In genomic region chr5:77015938-77016569, GRCh38 we compare ENCODE assay signal across 8 cellular contexts. TPM values are rescaled to one million over a fixed set of nuclear protein-coding genes. Genes with fewer than 3 reads are reported as not detected.
A peak's percentile ranks its signal among the peaks of the same experiment; 100 is the strongest.
DNase-seq lines count a peak whose midpoint lies in the region; ATAC-seq, FAIRE-seq and TF ChIP-seq lines count a peak whose summit lies in the region.

No MANE protein-coding gene starts in this region.

- H2AFZ ChIP-seq in PC-9: no peak overlapping the region

- peak; percentile 79 to 85 for TF ChIP-seq RAD21 in A549 (conservative IDR thresholded peaks at IDR 0.05 in 1 of 2, IDR thresholded peaks at IDR 0.05 in 1 of 2)

- H3K4me3 Mint-ChIP-seq in activated T-cell treated with anti-CD3 and anti-CD28 coated beads, Interleukin-2, amount 50 U/mL, for 4 hours: no peak overlapping the region

- H3K4me2 ChIP-seq in A549: no peak overlapping the region
- H3K4me2 ChIP-seq in PC-9: no peak overlapping the region

- WGBS in A549 (ENCODE audit: missing lambda C conversion rate): 36% methylated on average over 3 of the region's 3 CpGs

- no peaks in the 10 kb centered on the region for H3K27me3 ChIP-seq in PC-9 (ENCODE audit: insufficient read depth, low read depth)

- DNase-seq in A549 (ENCODE audit: low read depth in 1 of 2, low spot score in 1 of 2) (peak in 1 of 2 experiments; percentile 78), PC-9 (peak in 1 of 2 experiments; percentile 35), foreskin fibroblast (peak; percentile 28 to 76), smooth muscle cell of the brain vasculature (ENCODE audit: low read depth, low spot score) (peak; percentile 59), NCI-H187 (lab: John Stamatoyannopoulos, UW) (no peak)
- DNase-seq in activated T-cell treated with anti-CD3 and anti-CD28 coated beads, Interleukin-2, amount 50 U/mL, for 4 hours: no peak

- no peaks in the 10 kb centered on the region for H3K9me2 ChIP-seq in PC-9 (ENCODE audit: insufficient read depth)

- H3K9me3 ChIP-seq in A549 (no peaks in the 10 kb centered on the region), PC-9 (ENCODE audit: insufficient read depth, low read depth) (no peaks in the 10 kb centered on the region)

- FAIRE-seq in A549 (lab: Jason Lieb, UNC): peak; percentile 82

- H3K4me3 ChIP-seq in A549 (no peak overlapping the region), PC-9 (no peak overlapping the region), foreskin fibroblast (ENCODE audit: low read depth in 1 of 2, low read length in 2 of 2) (no peak overlapping the region)

- H3K27ac ChIP-seq in A549 (0 out of 6 replicates have a peak overlapping the region, but pooled peaks of 1 of the 2 experiments have one; percentile 11), PC-9 (no peak overlapping the region)

- no TSS peak for BruUV-seq in PC-9 (replicated peaks; lab: Mats Ljungman, UMichigan)

- TF ChIP-seq EP300 in A549 (IDR thresholded peaks at IDR 0.05): no peak

- peak; percentile 76 to 85; a peak in 5 of 6 replicates for ATAC-seq in A549
- no peak for ATAC-seq in GM19328 (IDR thresholded peaks at IDR 0.05; ENCODE audit: unreplicated experiment)
- no peak for ATAC-seq in activated T-cell treated with anti-CD3 and anti-CD28 coated beads, Interleukin-2, amount 50 U/mL, for 4 hours

- H3K27me3 Mint-ChIP-seq in activated T-cell treated with anti-CD3 and anti-CD28 coated beads, Interleukin-2, amount 50 U/mL, for 4 hours (ENCODE audit: low read depth): peaks cover 27% of the 10 kb centered on the region

- no peaks in the 10 kb centered on the region for H3K36me3 Mint-ChIP-seq in activated T-cell treated with anti-CD3 and anti-CD28 coated beads, Interleukin-2, amount 50 U/mL, for 4 hours (ENCODE audit: insufficient read depth)

- intact Hi-C loops in PC-9 (cut with micrococcal nuclease; ENCODE audit: unreplicated experiment): loop anchor here (1.0 to 2.0 kb wide), 3 partner anchors 148 to 415 kb away; no protein-coding TSS in a partner anchor

- peak; percentile 64 for TF ChIP-seq CTCF in A549 (IDR thresholded peaks at IDR 0.05)
- peak; percentile 35 for TF ChIP-seq CTCF in GM12873 (IDR thresholded peaks at IDR 0.05; ENCODE audit: insufficient read depth, low read depth, low read length, missing control alignments)
- TF ChIP-seq CTCF in PC-9 (conservative IDR thresholded peaks at IDR 0.05): peak; percentile 61
- TF ChIP-seq CTCF in foreskin fibroblast (IDR thresholded peaks at IDR 0.05; ENCODE audit: low read depth, low read length): peak; percentile 30

- no peaks in the 10 kb centered on the region for H3F3A ChIP-seq in PC-9 (ENCODE audit: insufficient read depth, low read depth)

- H3K4me1 ChIP-seq in A549: no peaks in the 10 kb centered on the region
- H3K4me1 ChIP-seq in PC-9 (replicated peaks; ENCODE audit: insufficient read depth): no peaks in the 10 kb centered on the region

- CTCF ChIA-PET in A549 (lab: Yijun Ruan, JAX) (interaction anchor here (0.6 to 3.9 kb wide), 47 partner anchors 9 to 612 kb away, joined by 3 to 161 read pairs (median 4); partner anchors contain the start of gene AGGF1), PC-9 (lab: Charles Lee) (interaction anchor here (0.6 to 1.5 kb wide), 2 partner anchors 148 to 198 kb away, joined by 3 to 4 read pairs; no protein-coding TSS in a partner anchor)

- H3K36me3 ChIP-seq in PC-9 (ENCODE audit: low read depth): no peaks in the 10 kb centered on the region

- no peaks in the 10 kb centered on the region for H3K4me1 Mint-ChIP-seq in activated T-cell treated with anti-CD3 and anti-CD28 coated beads, Interleukin-2, amount 50 U/mL, for 4 hours (ENCODE audit: low read depth)

- POLR2A ChIA-PET in A549 (lab: Yijun Ruan, JAX) (interaction anchor here (1.6 kb wide), 1 partner anchor 14 kb away, joined by 3 read pairs; the partner anchor contains the start of gene AGGF1), PC-9 (lab: Charles Lee; ENCODE audit: unreplicated experiment) (interaction anchor here (0.5 to 0.6 kb wide), 2 partner anchors 185 to 1621 kb away, joined by 3 to 13 read pairs; no protein-coding TSS in a partner anchor)

- no peaks in the 10 kb centered on the region for H4K20me1 ChIP-seq in PC-9 (ENCODE audit: insufficient read depth)

- H3K9me3 Mint-ChIP-seq in activated T-cell treated with anti-CD3 and anti-CD28 coated beads, Interleukin-2, amount 50 U/mL, for 4 hours: no peaks in the 10 kb centered on the region

- no peaks in the 10 kb centered on the region for H3K79me2 ChIP-seq in PC-9 (ENCODE audit: low read depth)

- no peak for TF ChIP-seq POLR2A in A549 (IDR thresholded peaks at IDR 0.05; ENCODE audit: low read length)

TF ChIP-seq in A549, 52 proteins besides CTCF, POLR2A, EP300 and RAD21:
- TF ChIP-seq GATA3 (IDR thresholded peaks at IDR 0.05; ENCODE audit: borderline replicate concordance) (no peak), PHF8 (IDR thresholded peaks at IDR 0.05; ENCODE audit: borderline replicate concordance, low read depth) (no peak), ESRRA (IDR thresholded peaks at IDR 0.05; ENCODE audit: borderline replicate concordance, low read length) (no peak), CEBPB (IDR thresholded peaks at IDR 0.05) (no peak), SMC3 (IDR thresholded peaks at IDR 0.05) (peak; percentile 83)
- TF ChIP-seq, protein P1, sequence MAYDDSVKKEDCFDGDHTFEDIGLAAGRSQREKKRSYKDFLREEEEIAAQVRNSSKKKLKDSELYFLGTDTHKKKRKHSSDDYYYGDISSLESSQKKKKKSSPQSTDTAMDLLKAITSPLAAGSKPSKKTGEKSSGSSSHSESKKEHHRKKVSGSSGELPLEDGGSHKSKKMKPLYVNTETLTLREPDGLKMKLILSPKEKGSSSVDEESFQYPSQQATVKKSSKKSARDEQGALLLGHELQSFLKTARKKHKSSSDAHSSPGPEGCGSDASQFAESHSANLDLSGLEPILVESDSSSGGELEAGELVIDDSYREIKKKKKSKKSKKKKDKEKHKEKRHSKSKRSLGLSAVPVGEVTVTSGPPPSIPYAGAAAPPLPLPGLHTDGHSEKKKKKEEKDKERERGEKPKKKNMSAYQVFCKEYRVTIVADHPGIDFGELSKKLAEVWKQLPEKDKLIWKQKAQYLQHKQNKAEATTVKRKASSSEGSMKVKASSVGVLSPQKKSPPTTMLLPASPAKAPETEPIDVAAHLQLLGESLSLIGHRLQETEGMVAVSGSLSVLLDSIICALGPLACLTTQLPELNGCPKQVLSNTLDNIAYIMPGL (CRISPR knock-in tag; IDR thresholded peaks at IDR 0.05; ENCODE audit: borderline replicate concordance): no peak
TF ChIP-seq in A549: peak in this region for 1.

RNA-seq across cellular contexts. Expression of gene AGGF1, which starts 14.2 kb away (rescaled TPM):
- polyA plus RNA-seq in A549 (2011; rRNA removed) (25.3 and 32.5 TPM in 2 replicates), A549 (2017; fragmentation: RNase III; extraction: RNeasy Plus Mini Kit Qiagen cat#74134 plus additional on column Dnase treatment) (15.7 to 16.9 TPM (median 15.8 TPM) in 3 replicates)
- polyA plus RNA-seq in A549 (2012; cell fraction: cytosol; rRNA removed): 9.2 and 13.1 TPM in 2 replicates
- polyA plus RNA-seq in A549 (2012; cell fraction: nucleus; rRNA removed): 7.7 and 13.3 TPM in 2 replicates
- polyA minus RNA-seq in A549 (2011; rRNA and poly(A)+ RNA removed): 9.0 and 10.2 TPM in 2 replicates
- total RNA-seq in PC-9 (2021): 15.4 and 19.4 TPM in 2 replicates
- total RNA-seq in activated T-cell treated with anti-CD3 and anti-CD28 coated beads, Interleukin-2, amount 50 U/mL, for 4 hours: 10 to 100 TPM; 31.7 to 32.8 (median 31.9) TPM

Comparison
In these comparisons a context has a peak if more than half of its experiments do, and no peak if none do; other contexts are left out.
1. ATAC-seq: peak in A549 (2 of 2); none in GM19328 (single experiment) and activated T-cell treated with anti-CD3 and anti-CD28 coated beads, Interleukin-2, amount 50 U/mL, for 4 hours (0 of 2).
2. DNase-seq: peak in foreskin fibroblast (2 of 2) and smooth muscle cell of the brain vasculature (single experiment); none in activated T-cell treated with anti-CD3 and anti-CD28 coated beads, Interleukin-2, amount 50 U/mL, for 4 hours (single experiment) and NCI-H187 (0 of 2).
3. Peak in every context shown above with its lines, with median percentiles within 50 percentile points of each other: CTCF ChIP-seq.